In genomic region chr20:17614812-17615644, GRCh38 we compare ENCODE assay signal across 9 cellular contexts. TPM values are rescaled to one million over a fixed set of nuclear protein-coding genes. Genes with fewer than 3 reads are reported as not detected.
DNase-seq lines count a peak whose midpoint lies in the region; TF ChIP-seq lines count a peak whose summit lies in the region.
"Had no signal": no experiment of that assay in that cellular context is flagged by ENCODE, and none has a peak within 500 bp of the region (broad histone marks: within the 10 kb centered on the region; RNA-seq: fewer than 3 reads in every experiment).

No MANE protein-coding gene starts in this region.

- H3K9ac ChIP-seq in mucosa of stomach (ENCODE audit: low read length): peak overlapping the region; percentile 62

- DNase-seq in activated effector memory CD4-positive, alpha-beta T cell treated with anti-CD3 and anti-CD28 coated beads, Interleukin-2, amount 50 U/mL, for 16 hours: peak; percentile 54
- no peak for DNase-seq in activated effector memory CD4-positive, alpha-beta T cell treated with Interleukin-2 at 50 U/mL for 16 hours
- DNase-seq in ecto neural progenitor cell (ENCODE audit: low spot score) (peak; percentile 39), vagina (ENCODE audit: extremely low spot score in 2 of 2) (peak; percentile 90), NCI-H2029 (lab: John Stamatoyannopoulos, UW) (no peak), A172 (ENCODE audit: low spot score) (no peak)
- DNase-seq in stimulated activated CD4-positive, alpha-beta T cell treated with anti-CD3 and anti-CD28 coated beads, Interleukin-1b, Interleukin-23, amount 100 ng/mL, for 48 hours: no peak

- H3K36me3 ChIP-seq in mucosa of stomach (ENCODE audit: control insufficient read depth, insufficient read depth, low read length) (peaks cover 27% of the 10 kb centered on the region), vagina (peaks cover 0 to 27% of the 10 kb centered on the region in 2 donors)

- TF ChIP-seq POLR2A in vagina (IDR thresholded peaks at IDR 0.05): no peak

- H3K4me3 ChIP-seq in mucosa of stomach (ENCODE audit: low read length) (no peak overlapping the region), vagina (no peak overlapping the region)

- H3K9me3 ChIP-seq in mucosa of stomach (ENCODE audit: control insufficient read depth, low read length): no peaks in the 10 kb centered on the region
- H3K9me3 ChIP-seq in vagina: no peaks in the 10 kb centered on the region

- H3K4me1 ChIP-seq in mucosa of stomach (ENCODE audit: control insufficient read depth, insufficient read depth, low read length) (peaks cover 83% of the 10 kb centered on the region), vagina (peaks cover 55% of the 10 kb centered on the region)

- no peaks in the 10 kb centered on the region for H3K27me3 ChIP-seq in mucosa of stomach (ENCODE audit: control insufficient read depth, insufficient read depth, low read length)
- H3K27me3 ChIP-seq in vagina: no peaks in the 10 kb centered on the region

- intact Hi-C loops in vagina (cut with DNase I): loop anchor here (2.0 kb wide), 1 partner anchor 42 kb away; no protein-coding TSS in a partner anchor

- peak overlapping the region; percentile 30 for H3K27ac ChIP-seq in vagina
- H3K27ac ChIP-seq: C4-2B had no signal

- TF ChIP-seq CTCF in vagina (IDR thresholded peaks at IDR 0.05): no peak

RNA-seq across cellular contexts. Expression of gene DSTN, which starts 45.2 kb away (rescaled TPM):
- total RNA-seq in vagina: 326 TPM
- 445 and 560 TPM in 2 replicates for total RNA-seq in A172 (2014; rRNA removed; shearing (Covaris generic))

Comparison
In these comparisons a context has a peak if more than half of its experiments do, and no peak if none do; other contexts are left out.
1. DNase-seq: peak in activated effector memory CD4-positive, alpha-beta T cell treated with anti-CD3 and anti-CD28 coated beads, Interleukin-2, amount 50 U/mL, for 16 hours (single experiment), ecto neural progenitor cell (single experiment) and vagina (2 of 2); none in activated effector memory CD4-positive, alpha-beta T cell treated with Interleukin-2 at 50 U/mL for 16 hours (single experiment), NCI-H2029 (single experiment), A172 (single experiment) and stimulated activated CD4-positive, alpha-beta T cell treated with anti-CD3 and anti-CD28 coated beads, Interleukin-1b, Interleukin-23, amount 100 ng/mL, for 48 hours (single experiment).